27 cellular contexts compared by ENCODE assay signal in genomic region chr11:30345644-30346043, GRCh38.
"Had no signal": no experiment of that assay in that cellular context is flagged by ENCODE, and none has a peak within 500 bp of the region (broad histone marks: within the 10 kb centered on the region; RNA-seq: fewer than 3 reads in every experiment).

No MANE protein-coding gene starts in this region.

- ATAC-seq: right cardiac atrium; stimulated activated naive B cell treated with anti-CD40 and anti-IgM and Interleukin-4, amounts not matched to agents 10 μg/mL and 1 μg/mL and 100 μg/mL, for 72 hours; stimulated activated naive CD8-positive, alpha-beta T cell treated with anti-CD3 and anti-CD28 coated beads, Interleukin-15, Interleukin-2, amounts not matched to agents 100 U/mL and 50 U/mL, for 24 hours had no signal

- H3K36me3 ChIP-seq: left lung, lower lobe of right lung, pancreas, prostate gland, thyroid gland, transverse colon, upper lobe of left lung had no signal

- DNase-seq: kidney; left colon; left lung; lower lobe of right lung; nucleus accumbens; pancreas; posterior cingulate gyrus; right cardiac atrium; stimulated activated CD4-positive, alpha-beta T cell treated with anti-CD3 and anti-CD28 coated beads, Interleukin-12 subunit alpha, Interleukin-12 subunit beta, amount 100 ng/mL, for 4 hours; stimulated activated CD4-positive, alpha-beta T cell treated with anti-CD3 and anti-CD28 coated beads, Interleukin-15, amount 100 ng/mL, for 24 hours; stimulated activated CD4-positive, alpha-beta T cell treated with anti-CD3 and anti-CD28 coated beads, Interleukin-2, amount 100 ng/mL, for 24 hours; stimulated activated CD4-positive, alpha-beta T cell treated with anti-CD3 and anti-CD28 coated beads, Interleukin-4, amount 100 ng/mL, for 1 hour; stimulated activated naive B cell treated with anti-CD40 and anti-IgM and Interleukin-4, amounts not matched to agents 10 μg/mL and 1 μg/mL and 100 μg/mL, for 72 hours; stimulated activated naive CD8-positive, alpha-beta T cell treated with anti-CD3 and anti-CD28 coated beads, Interleukin-15, Interleukin-2, amounts not matched to agents 100 U/mL and 50 U/mL, for 24 hours; stomach; testis; thyroid gland; transverse colon; upper lobe of left lung had no signal

- H3K4me1 ChIP-seq: left lung, lower lobe of right lung, pancreas, prostate gland, stomach, testis, thyroid gland, transverse colon, upper lobe of left lung had no signal

- H3K27ac ChIP-seq: left lung, lower lobe of right lung, pancreas, skin epidermis, stomach, testis, thyroid gland, transverse colon, upper lobe of left lung had no signal

- H3K27ac Mint-ChIP-seq: naive thymus-derived CD4-positive, alpha-beta T cell; nephron; stimulated activated naive B cell treated with anti-CD40 and anti-IgM and Interleukin-4, amounts not matched to agents 10 μg/mL and 1 μg/mL and 100 μg/mL, for 72 hours had no signal

- FAIRE-seq: urothelium cell line had no signal

- H3K27me3 Mint-ChIP-seq: stimulated activated naive B cell treated with anti-CD40 and anti-IgM and Interleukin-4, amounts not matched to agents 10 μg/mL and 1 μg/mL and 100 μg/mL, for 72 hours had no signal

- H3K27me3 ChIP-seq: left lung, pancreas, stomach, testis, thyroid gland, transverse colon, upper lobe of left lung had no signal

- H3K4me1 Mint-ChIP-seq: neural crest cell had no signal

- H3K9me3 Mint-ChIP-seq: immature natural killer cell, nephron, neural crest cell had no signal

- H3K9me3 ChIP-seq: left lung, lower lobe of right lung, mucosa of descending colon, pancreas, prostate gland, stomach, testis, thyroid gland, transverse colon, upper lobe of left lung had no signal

- H3K4me3 Mint-ChIP-seq: immature natural killer cell; naive thymus-derived CD4-positive, alpha-beta T cell; nephron; neural crest cell; stimulated activated naive B cell treated with anti-CD40 and anti-IgM and Interleukin-4, amounts not matched to agents 10 μg/mL and 1 μg/mL and 100 μg/mL, for 72 hours had no signal

- H3K4me3 ChIP-seq: left lung, lower lobe of right lung, mucosa of descending colon, pancreas, prostate gland, skin epidermis, stomach, testis, thyroid gland, transverse colon, upper lobe of left lung had no signal
